In genomic region chr9:87451149-87451548, GRCh38 we compare ENCODE assay signal across 1 cellular context.
A peak's percentile ranks its signal among the peaks of the same experiment; 100 is the strongest.
TF ChIP-seq lines count a peak whose summit lies in the region.

No MANE protein-coding gene starts in this region.

TF ChIP-seq in HepG2, 621 proteins besides CTCF, POLR2A, EP300 and RAD21 (continued from another document):
- peak; percentile 21; the same call in 1 of the 2 replicates for TF ChIP-seq ARID5B (CRISPR knock-in tag; IDR thresholded peaks at IDR 0.05)
- no peak for TF ChIP-seq ZBTB4 (CRISPR knock-in tag; IDR thresholded peaks at IDR 0.05; ENCODE audit: borderline replicate concordance)
- no peak for TF ChIP-seq ZNF232 (CRISPR knock-in tag; IDR thresholded peaks at IDR 0.05; ENCODE audit: borderline replicate concordance)
- TF ChIP-seq ZNF20 (CRISPR knock-in tag; IDR thresholded peaks at IDR 0.05): no peak
